In genomic region chr6:43834528-43835145, GRCh38 we compare ENCODE assay signal across 16 cellular contexts.
"Had no signal": no experiment of that assay in that cellular context is flagged by ENCODE, and none has a peak within 500 bp of the region (broad histone marks: within the 10 kb centered on the region; RNA-seq: fewer than 3 reads in every experiment).

No MANE protein-coding gene starts in this region.

- H3K4me1 Mint-ChIP-seq: memory B cell had no signal

- H3K36me3 ChIP-seq: ascending aorta, left lung, prostate gland, suprapubic skin had no signal

- H3K4me3 ChIP-seq: ascending aorta, left lung, prostate gland, suprapubic skin had no signal

- H3K27ac Mint-ChIP-seq: activated naive CD4-positive, alpha-beta T cell treated with anti-CD3 and anti-CD28 coated beads for 36 hours; memory B cell; naive thymus-derived CD8-positive, alpha-beta T cell had no signal

- H3K27ac ChIP-seq: ascending aorta, left lung, prostate gland, suprapubic skin had no signal

- H3K27me3 ChIP-seq: ascending aorta, suprapubic skin had no signal

- DNase-seq: activated CD4-positive, alpha-beta T cell treated with anti-CD3 and anti-CD28 coated beads, Interleukin-2, amount 50 U/mL, for 1 hour; activated CD8-positive, alpha-beta memory T cell treated with anti-CD3 and anti-CD28 coated beads for 24 hours; activated naive CD4-positive, alpha-beta T cell treated with anti-CD3 and anti-CD28 coated beads for 36 hours; hippocampal formation; left lung; naive thymus-derived CD8-positive, alpha-beta T cell; nucleus accumbens; right cardiac atrium; small intestine; stimulated activated naive CD8-positive, alpha-beta T cell treated with anti-CD3 and anti-CD28 coated beads, Interleukin-15, Interleukin-2, amounts not matched to agents 100 U/mL and 50 U/mL, for 24 hours; trophoblast cell had no signal

- H3K9me3 Mint-ChIP-seq: activated naive CD4-positive, alpha-beta T cell treated with anti-CD3 and anti-CD28 coated beads for 36 hours; memory B cell; naive thymus-derived CD8-positive, alpha-beta T cell had no signal

- H3K4me3 Mint-ChIP-seq: activated naive CD4-positive, alpha-beta T cell treated with anti-CD3 and anti-CD28 coated beads for 36 hours; memory B cell; naive thymus-derived CD8-positive, alpha-beta T cell had no signal

- H3K9me3 ChIP-seq: ascending aorta, left lung, prostate gland, suprapubic skin had no signal

- H3K4me1 ChIP-seq: ascending aorta, prostate gland, suprapubic skin had no signal

- H3K36me3 Mint-ChIP-seq: memory B cell; naive thymus-derived CD8-positive, alpha-beta T cell had no signal

- ATAC-seq: esophagus mucosa; naive thymus-derived CD8-positive, alpha-beta T cell; right cardiac atrium; stimulated activated naive CD8-positive, alpha-beta T cell treated with anti-CD3 and anti-CD28 coated beads, Interleukin-15, Interleukin-2, amounts not matched to agents 100 U/mL and 50 U/mL, for 24 hours had no signal
